17 cellular contexts compared by ENCODE assay signal in genomic region chr10:131126321-131127121, GRCh38.
DNase-seq lines count a peak whose midpoint lies in the region; ATAC-seq and TF ChIP-seq lines count a peak whose summit lies in the region.
"Had no signal": no experiment of that assay in that cellular context is flagged by ENCODE, and none has a peak within 500 bp of the region (broad histone marks: within the 10 kb centered on the region; RNA-seq: fewer than 3 reads in every experiment).

No MANE protein-coding gene starts in this region.

- H3K27ac Mint-ChIP-seq in natural killer cell treated with Interleukin-12 subunit alpha and Interleukin-12 subunit beta and Interleukin-15 and Interleukin-18, amount 100 ng/mL, for 72 hours = no peak overlapping the region
- no peak overlapping the region for H3K27ac Mint-ChIP-seq in natural killer cell
- H3K27ac Mint-ChIP-seq: activated T-helper 1 cell treated with anti-CD3 and anti-CD28 coated beads, Interleukin-12 subunit alpha, Interleukin-12 subunit beta, Interleukin-2, Interleukin-4 antibody, amounts not matched to agents 30 ng/mL and 10 ng/mL and 1 ng/mL, durations not matched to agents 14 hours and 24 hours and 36 hours; T-helper 17 cell had no signal

- ATAC-seq in natural killer cell treated with Interleukin-12 subunit alpha and Interleukin-12 subunit beta and Interleukin-15 and Interleukin-18, amount 100 ng/mL, for 72 hours = no peak
- ATAC-seq in natural killer cell = no peak
- ATAC-seq: T-helper 17 cell had no signal

- DNase-seq in natural killer cell treated with Interleukin-12 subunit alpha and Interleukin-12 subunit beta and Interleukin-15 and Interleukin-18, amount 100 ng/mL, for 72 hours (ENCODE audit: low spot score) = peak; percentile 51
- DNase-seq in natural killer cell = no peak
- peak; percentile 74 for DNase-seq in NCI-H345 (lab: John Stamatoyannopoulos, UW)
- peak; percentile 5 for DNase-seq in epithelial cell of esophagus (ENCODE audit: low read depth)
- no peak for DNase-seq in AG20443 (ENCODE audit: low spot score)
- no peak for DNase-seq in glomerular visceral epithelial cell (ENCODE audit: extremely low spot score)
- no peak for DNase-seq in foreskin melanocyte
- DNase-seq in NCI-H82 treated with DMSO at 0.1 percent for 48 hours (lab: John Stamatoyannopoulos, UW; ENCODE audit: unreplicated experiment) = no peak
- DNase-seq: activated CD4-positive, alpha-beta T cell treated with anti-CD3 and anti-CD28 coated beads for 48 hours; DMS 273 treated with DMSO at 0.1 percent for 48 hours; NCI-H446 treated with DMSO at 0.1 percent for 48 hours; ovary; RPMI8226; T-helper 17 cell; transverse colon had no signal

- no peaks in the 10 kb centered on the region for H3K36me3 Mint-ChIP-seq in natural killer cell treated with Interleukin-12 subunit alpha and Interleukin-12 subunit beta and Interleukin-15 and Interleukin-18, amount 100 ng/mL, for 72 hours
- H3K36me3 Mint-ChIP-seq in natural killer cell = no peaks in the 10 kb centered on the region

- peaks cover 0 to 13% of the 10 kb centered on the region in 2 donors for H3K27me3 Mint-ChIP-seq in natural killer cell treated with Interleukin-12 subunit alpha and Interleukin-12 subunit beta and Interleukin-15 and Interleukin-18, amount 100 ng/mL, for 72 hours
- H3K27me3 Mint-ChIP-seq in natural killer cell (ENCODE audit: low read depth in 2 of 2) = no peaks in the 10 kb centered on the region

- H3K4me3 ChIP-seq in epithelial cell of esophagus (ENCODE audit: low read length) = no peak overlapping the region
- H3K4me3 ChIP-seq: ascending aorta, ovary, transverse colon had no signal

- H3K9me3 Mint-ChIP-seq in natural killer cell treated with Interleukin-12 subunit alpha and Interleukin-12 subunit beta and Interleukin-15 and Interleukin-18, amount 100 ng/mL, for 72 hours = no peaks in the 10 kb centered on the region
- no peaks in the 10 kb centered on the region for H3K9me3 Mint-ChIP-seq in natural killer cell
- H3K9me3 Mint-ChIP-seq: activated T-helper 1 cell treated with anti-CD3 and anti-CD28 coated beads, Interleukin-12 subunit alpha, Interleukin-12 subunit beta, Interleukin-2, Interleukin-4 antibody, amounts not matched to agents 30 ng/mL and 10 ng/mL and 1 ng/mL, durations not matched to agents 14 hours and 24 hours and 36 hours had no signal

- no peaks in the 10 kb centered on the region for H3K4me1 Mint-ChIP-seq in natural killer cell treated with Interleukin-12 subunit alpha and Interleukin-12 subunit beta and Interleukin-15 and Interleukin-18, amount 100 ng/mL, for 72 hours (ENCODE audit: low read depth in 2 of 2)
- no peaks in the 10 kb centered on the region for H3K4me1 Mint-ChIP-seq in natural killer cell
- H3K4me1 Mint-ChIP-seq: T-helper 17 cell had no signal

- H3K4me3 Mint-ChIP-seq in natural killer cell treated with Interleukin-12 subunit alpha and Interleukin-12 subunit beta and Interleukin-15 and Interleukin-18, amount 100 ng/mL, for 72 hours = no peak overlapping the region
- H3K4me3 Mint-ChIP-seq in natural killer cell = no peak overlapping the region
- H3K4me3 Mint-ChIP-seq: activated T-helper 1 cell treated with anti-CD3 and anti-CD28 coated beads, Interleukin-12 subunit alpha, Interleukin-12 subunit beta, Interleukin-2, Interleukin-4 antibody, amounts not matched to agents 30 ng/mL and 10 ng/mL and 1 ng/mL, durations not matched to agents 14 hours and 24 hours and 36 hours; T-helper 17 cell had no signal

- intact Hi-C loops in natural killer cell (cut with micrococcal nuclease) = no loop called here

- TF ChIP-seq CTCF in natural killer cell (IDR thresholded peaks at IDR 0.05) = no peak
- no peak for TF ChIP-seq CTCF in epithelial cell of esophagus (IDR thresholded peaks at IDR 0.05; ENCODE audit: insufficient read depth, low read depth, low read length, missing control alignments)

Comparison
In these comparisons a context has a peak if more than half of its experiments do, and no peak if none do; other contexts are left out.
1. DNase-seq: peak in natural killer cell treated with Interleukin-12 subunit alpha and Interleukin-12 subunit beta and Interleukin-15 and Interleukin-18, amount 100 ng/mL, for 72 hours (single experiment), NCI-H345 (single experiment) and epithelial cell of esophagus (single experiment); none in natural killer cell (single experiment), AG20443 (single experiment), glomerular visceral epithelial cell (single experiment), foreskin melanocyte (single experiment) and NCI-H82 treated with DMSO at 0.1 percent for 48 hours (single experiment).